9 cellular contexts compared by ENCODE assay signal in the genomic region with DNA sequence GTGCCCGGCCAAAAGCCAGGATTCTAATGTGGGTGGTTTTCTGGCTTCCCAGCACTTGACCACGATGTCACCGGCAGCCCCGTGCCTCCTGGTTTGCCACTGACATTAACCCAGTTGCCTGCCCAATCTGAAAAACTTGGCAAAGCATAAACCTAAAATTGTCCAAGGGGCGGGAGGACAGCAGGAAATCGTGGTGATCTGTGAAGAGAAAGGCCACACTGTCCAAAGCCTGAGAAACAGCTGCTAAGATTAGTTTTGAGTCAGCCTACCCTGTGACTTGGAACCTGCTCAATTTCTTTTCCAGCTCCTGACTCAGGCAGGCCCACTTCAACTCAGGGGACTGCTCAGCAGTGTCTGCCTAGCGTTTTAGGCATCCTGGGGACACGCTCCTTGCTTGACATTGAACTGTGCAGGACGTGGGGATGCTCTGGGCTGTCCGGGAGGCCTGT. TPM values are rescaled to one million over a fixed set of nuclear protein-coding genes. Genes with fewer than 3 reads are reported as not detected.
DNase-seq lines count a peak whose midpoint lies in the region; ATAC-seq and TF ChIP-seq lines count a peak whose summit lies in the region.
"Had no signal": no experiment of that assay in that cellular context is flagged by ENCODE, and none has a peak within 500 bp of the region (broad histone marks: within the 10 kb centered on the region; RNA-seq: fewer than 3 reads in every experiment).

No MANE protein-coding gene starts in this region.

- no peaks in the 10 kb centered on the region for H3K27me3 ChIP-seq in BJ (ENCODE audit: control insufficient read depth, insufficient read depth, low read length)
- no peaks in the 10 kb centered on the region for H3K27me3 ChIP-seq in psoas muscle (ENCODE audit: insufficient read depth in 3 of 3, low read length in 2 of 3)
- H3K27me3 ChIP-seq in WERI-Rb-1 (ENCODE audit: insufficient read depth, low read depth, severe bottlenecking): no peaks in the 10 kb centered on the region

- POLR2A ChIA-PET in BJ (lab: Charles Lee): interaction anchor here (0.6 to 0.8 kb wide), 2 partner anchors 10 to 477 kb away, joined by 3 to 4 read pairs; partner anchors contain the start of genes ARHGAP1 and ZNF408

- peak; percentile 97 for ATAC-seq in Right ventricle myocardium superior (ENCODE audit: poor library complexity)
- peak; percentile 96 for ATAC-seq in psoas muscle
- no peak for ATAC-seq in GM21619 (IDR thresholded peaks at IDR 0.05; ENCODE audit: unreplicated experiment)

- H3K9me3 ChIP-seq in psoas muscle (no peaks in the 10 kb centered on the region), WERI-Rb-1 (ENCODE audit: severe bottlenecking) (no peaks in the 10 kb centered on the region)

- DNase-seq in BJ (ENCODE audit: low read depth): peak; percentile 88
- DNase-seq in amniotic epithelial cell (ENCODE audit: low read depth): peak; percentile 88
- DNase-seq in Right ventricle myocardium superior: peak; percentile 72
- DNase-seq in psoas muscle: peak; percentile 75 to 86
- DNase-seq in stimulated activated naive CD4-positive, alpha-beta T cell treated with Interleukin-2 at 50 U/mL for 16 hours (lab: John Stamatoyannopoulos, UW): no peak
- DNase-seq in T-helper 1 cell: no peak
- DNase-seq in WERI-Rb-1: no peak
- DNase-seq: DMS79 treated with DMSO at 0.1 percent for 48 hours had no signal

- CTCF ChIA-PET in BJ (lab: Yijun Ruan, JAX): interaction anchor here (0.6 to 1.2 kb wide), 3 partner anchors 10 to 328 kb away, joined by 3 read pairs; partner anchors contain the start of genes ARHGAP1 and ZNF408

- TF ChIP-seq CTCF in BJ (IDR thresholded peaks at IDR 0.05; ENCODE audit: insufficient read depth, low read depth, low read length): no peak
- TF ChIP-seq CTCF in psoas muscle (IDR thresholded peaks at IDR 0.05): no peak
- no peak for TF ChIP-seq CTCF in WERI-Rb-1 (IDR thresholded peaks at IDR 0.05; ENCODE audit: low read depth, low read length)

- peaks cover 14% of the 10 kb centered on the region for H3K4me1 ChIP-seq in psoas muscle

- intact Hi-C loops in Right ventricle myocardium superior (cut with DNase I) (no loop called here), psoas muscle (cut with DNase I) (no loop called here)

- H3K27ac ChIP-seq in psoas muscle (peak overlapping the region; percentile 90), WERI-Rb-1 (no peak overlapping the region)

- H3K4me3 ChIP-seq in BJ (ENCODE audit: low read depth, low read length) (no peak overlapping the region), psoas muscle (no peak overlapping the region), WERI-Rb-1 (ENCODE audit: low read depth, low read length) (no peak overlapping the region)

- WGBS in psoas muscle, 3 donors: 18 to 25% (median 20%) methylated on average over 10 of the region's 10 CpGs

- peaks cover 3% of the 10 kb centered on the region for H3K36me3 ChIP-seq in BJ (ENCODE audit: control insufficient read depth, insufficient read depth, low read length)
- H3K36me3 ChIP-seq in psoas muscle (ENCODE audit: insufficient read depth in 1 of 2, low read depth in 1 of 2): peaks cover 0 to 12% of the 10 kb centered on the region in 2 donors
- peaks cover 3% of the 10 kb centered on the region for H3K36me3 ChIP-seq in WERI-Rb-1

RNA-seq across cellular contexts. Expression of gene F2, which starts 8.2 kb away (rescaled TPM):
- polyA plus RNA-seq in BJ (2011; rRNA removed): 0.05 TPM in 1 of 2 replicates, not detected in the other
- not detected in 2 replicates for polyA minus RNA-seq in BJ (2011; rRNA and poly(A)+ RNA removed)
- total RNA-seq in Right ventricle myocardium superior: 0.11 TPM
- under 1 TPM in 2 of 4 donors, not detected in 2; 0.16 to 0.26 TPM for total RNA-seq in psoas muscle
- polyA plus RNA-seq in psoas muscle: under 1 TPM in 2 of 3 donors, not detected in 1; 0.04 to 0.56 TPM

RNA-seq across cellular contexts. Expression of gene ZNF408, which starts 10.0 kb away (rescaled TPM):
- 3.0 and 6.9 TPM in 2 replicates for polyA plus RNA-seq in BJ (2011; rRNA removed)
- polyA minus RNA-seq in BJ (2011; rRNA and poly(A)+ RNA removed): 9.0 and 11.2 TPM in 2 replicates
- 6.6 TPM for total RNA-seq in Right ventricle myocardium superior
- 10 to 100 TPM in 2 of 4 donors, 1 to 10 TPM in 2; 5.0 to 15.0 (median 9.8) TPM for total RNA-seq in psoas muscle
- polyA plus RNA-seq in psoas muscle: 10 to 100 TPM in 1 of 3 donors, 1 to 10 TPM in 2; 9.6 to 12.7 (median 9.9) TPM

RNA-seq across cellular contexts. Expression of gene ARHGAP1, which starts 10.4 kb away (rescaled TPM):
- polyA plus RNA-seq in BJ (2011; rRNA removed): 28.9 and 40.9 TPM in 2 replicates
- polyA minus RNA-seq in BJ (2011; rRNA and poly(A)+ RNA removed): 117 and 163 TPM in 2 replicates
- total RNA-seq in Right ventricle myocardium superior: 60.9 TPM
- 10 to 100 TPM; 24.9 to 36.1 (median 31.4) TPM for total RNA-seq in psoas muscle
- 10 to 100 TPM; 12.5 to 27.7 (median 20.4) TPM for polyA plus RNA-seq in psoas muscle

Comparison
In these comparisons a context has a peak if more than half of its experiments do, and no peak if none do; other contexts are left out.
1. DNase-seq: peak in BJ (single experiment), amniotic epithelial cell (single experiment), Right ventricle myocardium superior (single experiment) and psoas muscle (2 of 2); none in stimulated activated naive CD4-positive, alpha-beta T cell treated with Interleukin-2 at 50 U/mL for 16 hours (single experiment), T-helper 1 cell (0 of 5) and WERI-Rb-1 (single experiment).